ENCODE assay signal across 1 cellular context in the genomic region with DNA sequence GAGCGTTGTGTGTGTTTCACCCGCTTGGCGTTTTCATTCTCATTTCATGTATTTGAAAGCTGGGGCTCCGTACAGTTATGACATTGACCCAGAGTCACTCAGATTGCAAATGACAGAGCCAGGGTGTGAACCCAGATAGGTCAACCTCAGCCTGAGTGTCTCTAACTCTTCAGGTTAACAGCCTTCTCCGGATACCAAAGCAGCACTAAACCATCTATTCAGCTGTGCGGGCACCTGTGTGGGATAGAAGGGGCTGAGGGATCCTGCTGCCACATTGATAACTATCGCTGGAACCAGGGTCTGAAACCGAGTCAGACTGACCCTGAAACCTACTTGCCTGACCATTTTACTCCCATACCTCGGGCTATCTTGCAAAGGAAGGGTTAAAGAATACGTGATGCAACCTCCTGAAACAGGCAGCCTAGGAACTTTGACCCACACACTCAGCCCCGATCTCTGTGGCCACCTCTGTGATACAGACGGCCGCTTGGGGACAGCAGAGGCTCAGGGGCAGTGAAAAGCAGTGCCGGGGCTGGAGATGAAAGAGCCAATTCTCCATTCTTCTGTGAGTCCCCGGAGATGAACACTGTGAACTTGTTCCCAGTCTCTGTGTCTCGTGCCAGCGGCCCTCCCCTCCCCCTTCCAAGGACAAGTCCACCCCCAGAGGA.
TF ChIP-seq lines count a peak whose summit lies in the region.

No MANE protein-coding gene starts in this region.

TF ChIP-seq in HepG2, 621 proteins besides CTCF, POLR2A, EP300 and RAD21 (continued from another document and continues in another):
- TF ChIP-seq ZNF318 (CRISPR knock-in tag; IDR thresholded peaks at IDR 0.05) (no peak), ESRRA (CRISPR knock-in tag; IDR thresholded peaks at IDR 0.05; ENCODE audit: low read depth) (peak; percentile 69; the same call in 1 of the 2 replicates), ZBTB43 (CRISPR knock-in tag; conservative IDR thresholded peaks at IDR 0.05) (no peak), NKX3-1 (CRISPR knock-in tag; IDR thresholded peaks at IDR 0.05) (no peak), ETV5 (CRISPR knock-in tag; IDR thresholded peaks at IDR 0.05; ENCODE audit: borderline replicate concordance) (peak; percentile 75), ZNF772 (CRISPR knock-in tag; IDR thresholded peaks at IDR 0.05) (peak; percentile 85; the same call in 1 of the 2 replicates), NBN (conservative IDR thresholded peaks at IDR 0.05) (no peak), HNF1B (CRISPR knock-in tag; IDR thresholded peaks at IDR 0.05) (peak; percentile 89), MIER3 (CRISPR knock-in tag; IDR thresholded peaks at IDR 0.05; ENCODE audit: borderline replicate concordance) (peak; percentile 97), ZNF615 (CRISPR knock-in tag; IDR thresholded peaks at IDR 0.05; ENCODE audit: borderline replicate concordance) (no peak), HMGA1 (CRISPR knock-in tag; conservative IDR thresholded peaks at IDR 0.05) (no peak), EZH2 (conservative IDR thresholded peaks at IDR 0.05; ENCODE audit: low read depth, low read length) (no peak), ZBTB42 (CRISPR knock-in tag; IDR thresholded peaks at IDR 0.05) (no peak; the same call in 1 of the 2 replicates), ZBTB8A (CRISPR knock-in tag; IDR thresholded peaks at IDR 0.05; ENCODE audit: borderline replicate concordance, low read depth) (no peak), ZNF7 (CRISPR knock-in tag; IDR thresholded peaks at IDR 0.05) (peak; percentile 56; the same call in 1 of the 2 replicates), THAP11 (CRISPR knock-in tag; IDR thresholded peaks at IDR 0.05) (peak; percentile 84), ZFY (CRISPR knock-in tag; IDR thresholded peaks at IDR 0.05) (peak; percentile 24; the same call in 1 of the 2 replicates), GTF3A (CRISPR knock-in tag; conservative IDR thresholded peaks at IDR 0.05) (no peak)
- TF ChIP-seq, protein P1, sequence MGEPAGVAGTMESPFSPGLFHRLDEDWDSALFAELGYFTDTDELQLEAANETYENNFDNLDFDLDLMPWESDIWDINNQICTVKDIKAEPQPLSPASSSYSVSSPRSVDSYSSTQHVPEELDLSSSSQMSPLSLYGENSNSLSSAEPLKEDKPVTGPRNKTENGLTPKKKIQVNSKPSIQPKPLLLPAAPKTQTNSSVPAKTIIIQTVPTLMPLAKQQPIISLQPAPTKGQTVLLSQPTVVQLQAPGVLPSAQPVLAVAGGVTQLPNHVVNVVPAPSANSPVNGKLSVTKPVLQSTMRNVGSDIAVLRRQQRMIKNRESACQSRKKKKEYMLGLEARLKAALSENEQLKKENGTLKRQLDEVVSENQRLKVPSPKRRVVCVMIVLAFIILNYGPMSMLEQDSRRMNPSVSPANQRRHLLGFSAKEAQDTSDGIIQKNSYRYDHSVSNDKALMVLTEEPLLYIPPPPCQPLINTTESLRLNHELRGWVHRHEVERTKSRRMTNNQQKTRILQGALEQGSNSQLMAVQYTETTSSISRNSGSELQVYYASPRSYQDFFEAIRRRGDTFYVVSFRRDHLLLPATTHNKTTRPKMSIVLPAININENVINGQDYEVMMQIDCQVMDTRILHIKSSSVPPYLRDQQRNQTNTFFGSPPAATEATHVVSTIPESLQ (CRISPR knock-in tag; conservative IDR thresholded peaks at IDR 0.05) = no peak
- TF ChIP-seq, protein P2, sequence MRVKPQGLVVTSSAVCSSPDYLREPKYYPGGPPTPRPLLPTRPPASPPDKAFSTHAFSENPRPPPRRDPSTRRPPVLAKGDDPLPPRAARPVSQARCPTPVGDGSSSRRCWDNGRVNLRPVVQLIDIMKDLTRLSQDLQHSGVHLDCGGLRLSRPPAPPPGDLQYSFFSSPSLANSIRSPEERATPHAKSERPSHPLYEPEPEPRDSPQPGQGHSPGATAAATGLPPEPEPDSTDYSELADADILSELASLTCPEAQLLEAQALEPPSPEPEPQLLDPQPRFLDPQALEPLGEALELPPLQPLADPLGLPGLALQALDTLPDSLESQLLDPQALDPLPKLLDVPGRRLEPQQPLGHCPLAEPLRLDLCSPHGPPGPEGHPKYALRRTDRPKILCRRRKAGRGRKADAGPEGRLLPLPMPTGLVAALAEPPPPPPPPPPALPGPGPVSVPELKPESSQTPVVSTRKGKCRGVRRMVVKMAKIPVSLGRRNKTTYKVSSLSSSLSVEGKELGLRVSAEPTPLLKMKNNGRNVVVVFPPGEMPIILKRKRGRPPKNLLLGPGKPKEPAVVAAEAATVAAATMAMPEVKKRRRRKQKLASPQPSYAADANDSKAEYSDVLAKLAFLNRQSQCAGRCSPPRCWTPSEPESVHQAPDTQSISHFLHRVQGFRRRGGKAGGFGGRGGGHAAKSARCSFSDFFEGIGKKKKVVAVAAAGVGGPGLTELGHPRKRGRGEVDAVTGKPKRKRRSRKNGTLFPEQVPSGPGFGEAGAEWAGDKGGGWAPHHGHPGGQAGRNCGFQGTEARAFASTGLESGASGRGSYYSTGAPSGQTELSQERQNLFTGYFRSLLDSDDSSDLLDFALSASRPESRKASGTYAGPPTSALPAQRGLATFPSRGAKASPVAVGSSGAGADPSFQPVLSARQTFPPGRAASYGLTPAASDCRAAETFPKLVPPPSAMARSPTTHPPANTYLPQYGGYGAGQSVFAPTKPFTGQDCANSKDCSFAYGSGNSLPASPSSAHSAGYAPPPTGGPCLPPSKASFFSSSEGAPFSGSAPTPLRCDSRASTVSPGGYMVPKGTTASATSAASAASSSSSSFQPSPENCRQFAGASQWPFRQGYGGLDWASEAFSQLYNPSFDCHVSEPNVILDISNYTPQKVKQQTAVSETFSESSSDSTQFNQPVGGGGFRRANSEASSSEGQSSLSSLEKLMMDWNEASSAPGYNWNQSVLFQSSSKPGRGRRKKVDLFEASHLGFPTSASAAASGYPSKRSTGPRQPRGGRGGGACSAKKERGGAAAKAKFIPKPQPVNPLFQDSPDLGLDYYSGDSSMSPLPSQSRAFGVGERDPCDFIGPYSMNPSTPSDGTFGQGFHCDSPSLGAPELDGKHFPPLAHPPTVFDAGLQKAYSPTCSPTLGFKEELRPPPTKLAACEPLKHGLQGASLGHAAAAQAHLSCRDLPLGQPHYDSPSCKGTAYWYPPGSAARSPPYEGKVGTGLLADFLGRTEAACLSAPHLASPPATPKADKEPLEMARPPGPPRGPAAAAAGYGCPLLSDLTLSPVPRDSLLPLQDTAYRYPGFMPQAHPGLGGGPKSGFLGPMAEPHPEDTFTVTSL (CRISPR knock-in tag; IDR thresholded peaks at IDR 0.05; ENCODE audit: borderline replicate concordance) = peak; percentile 79; the same call in 1 of the 2 replicates
- TF ChIP-seq, protein P3, sequence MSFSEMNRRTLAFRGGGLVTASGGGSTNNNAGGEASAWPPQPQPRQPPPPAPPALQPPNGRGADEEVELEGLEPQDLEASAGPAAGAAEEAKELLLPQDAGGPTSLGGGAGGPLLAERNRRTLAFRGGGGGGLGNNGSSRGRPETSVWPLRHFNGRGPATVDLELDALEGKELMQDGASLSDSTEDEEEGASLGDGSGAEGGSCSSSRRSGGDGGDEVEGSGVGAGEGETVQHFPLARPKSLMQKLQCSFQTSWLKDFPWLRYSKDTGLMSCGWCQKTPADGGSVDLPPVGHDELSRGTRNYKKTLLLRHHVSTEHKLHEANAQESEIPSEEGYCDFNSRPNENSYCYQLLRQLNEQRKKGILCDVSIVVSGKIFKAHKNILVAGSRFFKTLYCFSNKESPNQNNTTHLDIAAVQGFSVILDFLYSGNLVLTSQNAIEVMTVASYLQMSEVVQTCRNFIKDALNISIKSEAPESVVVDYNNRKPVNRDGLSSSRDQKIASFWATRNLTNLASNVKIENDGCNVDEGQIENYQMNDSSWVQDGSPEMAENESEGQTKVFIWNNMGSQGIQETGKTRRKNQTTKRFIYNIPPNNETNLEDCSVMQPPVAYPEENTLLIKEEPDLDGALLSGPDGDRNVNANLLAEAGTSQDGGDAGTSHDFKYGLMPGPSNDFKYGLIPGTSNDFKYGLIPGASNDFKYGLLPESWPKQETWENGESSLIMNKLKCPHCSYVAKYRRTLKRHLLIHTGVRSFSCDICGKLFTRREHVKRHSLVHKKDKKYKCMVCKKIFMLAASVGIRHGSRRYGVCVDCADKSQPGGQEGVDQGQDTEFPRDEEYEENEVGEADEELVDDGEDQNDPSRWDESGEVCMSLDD (CRISPR knock-in tag; IDR thresholded peaks at IDR 0.05; ENCODE audit: borderline replicate concordance) = no peak
- TF ChIP-seq, protein P4, sequence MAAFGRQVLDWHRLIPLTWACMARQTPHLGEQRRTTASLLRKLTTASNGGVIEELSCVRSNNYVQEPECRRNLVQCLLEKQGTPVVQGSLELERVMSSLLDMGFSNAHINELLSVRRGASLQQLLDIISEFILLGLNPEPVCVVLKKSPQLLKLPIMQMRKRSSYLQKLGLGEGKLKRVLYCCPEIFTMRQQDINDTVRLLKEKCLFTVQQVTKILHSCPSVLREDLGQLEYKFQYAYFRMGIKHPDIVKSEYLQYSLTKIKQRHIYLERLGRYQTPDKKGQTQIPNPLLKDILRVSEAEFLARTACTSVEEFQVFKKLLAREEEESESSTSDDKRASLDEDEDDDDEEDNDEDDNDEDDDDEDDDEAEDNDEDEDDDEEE (CRISPR knock-in tag; IDR thresholded peaks at IDR 0.05) = no peak
